ENCODE assay signal across 16 cellular contexts in genomic region chr17:10034719-10035475, GRCh38.
DNase-seq lines count a peak whose midpoint lies in the region; TF ChIP-seq lines count a peak whose summit lies in the region.
"Had no signal": no experiment of that assay in that cellular context is flagged by ENCODE, and none has a peak within 500 bp of the region (broad histone marks: within the 10 kb centered on the region; RNA-seq: fewer than 3 reads in every experiment).

No MANE protein-coding gene starts in this region.

- H3K27me3 Mint-ChIP-seq in nephron progenitor cell (ENCODE audit: low read depth, poor library complexity) = peaks cover 17% of the 10 kb centered on the region

- intact Hi-C loops in esophagus squamous epithelium (cut with DNase I) = no loop called here

- H3K4me1 ChIP-seq in esophagus squamous epithelium = peaks cover 0 to 35% (median 6%) of the 10 kb centered on the region in 3 donors
- H3K4me1 ChIP-seq: SJCRH30 had no signal

- peak overlapping the region; percentile 7 for H3K27ac Mint-ChIP-seq in nephron progenitor cell

- WGBS in esophagus squamous epithelium, 2 donors = 69 to 76% methylated on average over 8 to 15 of the region's 15 CpGs

- H3K36me3 ChIP-seq in esophagus squamous epithelium = no peaks in the 10 kb centered on the region
- H3K36me3 ChIP-seq: SJCRH30 had no signal

- no peak overlapping the region for H3K4me3 Mint-ChIP-seq in nephron progenitor cell

- DNase-seq in HL-60 (ENCODE audit: low read depth in 1 of 2, low spot score in 1 of 2) (no peak), esophagus squamous epithelium (lab: John Stamatoyannopoulos, UW) (no peak), nephron progenitor cell (no peak), superior temporal gyrus (ENCODE audit: extremely low spot score) (peak; percentile 72), NCI-H774 (lab: John Stamatoyannopoulos, UW) (no peak), NOMO-1 treated with DMSO at 0.1 percent for 48 hours (lab: John Stamatoyannopoulos, UW; ENCODE audit: unreplicated experiment) (no peak), kidney glomerular epithelial cell (lab: John Stamatoyannopoulos, UW) (no peak)
- no peak for DNase-seq in activated CD8-positive, alpha-beta memory T cell treated with anti-CD3 and anti-CD28 coated beads, Interleukin-2, amount 50 U/mL, for 4 hours
- DNase-seq: activated T-cell treated with anti-CD3 and anti-CD28 coated beads, Interleukin-2, amount 50 U/mL, for 48 hours; Calu3; erythroblast; NCI-H1105; NCI-H2227 treated with DMSO at 0.1 percent for 48 hours; SJCRH30; small intestine; T1000 had no signal

- H3K4me3 ChIP-seq in HL-60 (replicated peaks; ENCODE audit: insufficient read depth, low read length) = no peak overlapping the region; the same call in 1 of the 2 replicates
- H3K4me3 ChIP-seq in esophagus squamous epithelium = peak overlapping the region in 2 of 4 donors; percentile 0 to 43
- H3K4me3 ChIP-seq: SJCRH30 had no signal

- H3K36me3 Mint-ChIP-seq in nephron progenitor cell (ENCODE audit: low read depth) = no peaks in the 10 kb centered on the region

- no peaks in the 10 kb centered on the region for H3K9me3 ChIP-seq in esophagus squamous epithelium
- H3K9me3 ChIP-seq: SJCRH30 had no signal

- TF ChIP-seq CTCF in HL-60 (IDR thresholded peaks at IDR 0.05; ENCODE audit: insufficient read depth, low read length) (no peak), esophagus squamous epithelium (IDR thresholded peaks at IDR 0.05) (no peak), nephron progenitor cell (IDR thresholded peaks at IDR 0.05) (no peak)

- H3K9me3 Mint-ChIP-seq in nephron progenitor cell = no peaks in the 10 kb centered on the region

- peaks cover 57% of the 10 kb centered on the region for H3K4me1 Mint-ChIP-seq in nephron progenitor cell

- H3K27me3 ChIP-seq in HL-60 (ENCODE audit: insufficient read depth, poor library complexity, severe bottlenecking) (no peaks in the 10 kb centered on the region), esophagus squamous epithelium (no peaks in the 10 kb centered on the region)
- H3K27me3 ChIP-seq: SJCRH30 had no signal

- no peak for TF ChIP-seq POLR2A in esophagus squamous epithelium (IDR thresholded peaks at IDR 0.05)

- H3K27ac ChIP-seq in HL-60 (replicated peaks) (peak overlapping the region; percentile 63), esophagus squamous epithelium (peak overlapping the region in 3 of 4 donors; percentile 2 to 87 (median 77))
- H3K27ac ChIP-seq: SJCRH30 had no signal
